Comparison of ENCODE assay signal across 8 cellular contexts in genomic region chr6:149840345-149841075, GRCh38. TPM values are rescaled to one million over a fixed set of nuclear protein-coding genes. Genes with fewer than 3 reads are reported as not detected.
DNase-seq lines count a peak whose midpoint lies in the region; ATAC-seq and TF ChIP-seq lines count a peak whose summit lies in the region.

No MANE protein-coding gene starts in this region.

- H3K9me3 ChIP-seq in SJCRH30 (replicated peaks) (no peaks in the 10 kb centered on the region), adrenal gland (replicated peaks in 1 of 3) (no peaks in the 10 kb centered on the region), left ventricle myocardium inferior (replicated peaks) (no peaks in the 10 kb centered on the region), smooth muscle cell (replicated peaks; ENCODE audit: low read depth) (no peaks in the 10 kb centered on the region)

- H3K4me1 ChIP-seq in SJCRH30 (peaks cover 2% of the 10 kb centered on the region; the same call in 1 of the 2 replicates), adrenal gland (replicated peaks in 1 of 2) (peaks cover 4 to 7% of the 10 kb centered on the region in 2 donors), left ventricle myocardium inferior (peaks cover 13% of the 10 kb centered on the region), smooth muscle cell (ENCODE audit: low read depth) (peaks cover 6% of the 10 kb centered on the region)

- TF ChIP-seq POLR2A in adrenal gland (IDR thresholded peaks at IDR 0.05): no peak

- no peak overlapping the region for H2AFZ ChIP-seq in smooth muscle cell (ENCODE audit: low read depth)

- H3K27me3 ChIP-seq in SJCRH30 (no peaks in the 10 kb centered on the region), adrenal gland (no peaks in the 10 kb centered on the region), left ventricle myocardium inferior (ENCODE audit: low read depth) (no peaks in the 10 kb centered on the region), smooth muscle cell (ENCODE audit: low read depth) (no peaks in the 10 kb centered on the region)

- TF ChIP-seq CTCF in adrenal gland (IDR thresholded peaks at IDR 0.05): peak in 5 of 6 experiments; percentile 50 to 64 (median 56)
- peak; percentile 74 for TF ChIP-seq CTCF in left ventricle myocardium inferior (IDR thresholded peaks at IDR 0.05; ENCODE audit: borderline replicate concordance)
- TF ChIP-seq CTCF in smooth muscle cell (IDR thresholded peaks at IDR 0.05; ENCODE audit: borderline replicate concordance, insufficient read depth, poor library complexity, severe bottlenecking): peak; percentile 51

- intact Hi-C loops in adrenal gland (cut with DNase I): loop anchor here in 1 of 2 donors (10.0 kb wide), 1 partner anchor 164 kb away; no protein-coding TSS in a partner anchor
- intact Hi-C loops in left ventricle myocardium inferior (cut with micrococcal nuclease): no loop called here

- WGBS in adrenal gland, 4 donors: 48 to 77% (median 55%) methylated on average over 6 to 8 of the region's 8 CpGs
- 23% methylated on average over 8 of the region's 8 CpGs for WGBS in smooth muscle cell (ENCODE audit: low lambda C conversion rate)

- H3F3A ChIP-seq in smooth muscle cell (ENCODE audit: low read depth): peaks cover 7% of the 10 kb centered on the region

- no peaks in the 10 kb centered on the region for H3K79me2 ChIP-seq in smooth muscle cell (ENCODE audit: low read depth)

- no peak overlapping the region for H3K4me2 ChIP-seq in smooth muscle cell

- H3K4me3 ChIP-seq in SJCRH30 (no peak overlapping the region), adrenal gland (no peak overlapping the region), left ventricle myocardium inferior (no peak overlapping the region), smooth muscle cell (no peak overlapping the region)

- H3K27ac ChIP-seq in SJCRH30 (no peak overlapping the region), adrenal gland (peak overlapping the region in 1 of 5 donors; percentile 3), left ventricle myocardium inferior (replicated peaks) (peak overlapping the region; percentile 54), smooth muscle cell (ENCODE audit: low read depth) (peak overlapping the region; percentile 50)

- H3K9ac ChIP-seq in smooth muscle cell (ENCODE audit: low read depth): no peak overlapping the region

- no peak for ATAC-seq in HG03571 (IDR thresholded peaks at IDR 0.05; ENCODE audit: unreplicated experiment)
- ATAC-seq in HG02938 (IDR thresholded peaks at IDR 0.05; ENCODE audit: unreplicated experiment): no peak

- DNase-seq in GDM1 (lab: John Stamatoyannopoulos, UW): peak; percentile 7
- DNase-seq in LoVo (ENCODE audit: low spot score): peak; percentile 77
- peak; percentile 52 to 60 for DNase-seq in SJCRH30
- peak; percentile 70 to 87 (median 74) for DNase-seq in adrenal gland
- peak; percentile 87 for DNase-seq in left ventricle myocardium inferior
- no peak for DNase-seq in smooth muscle cell (lab: John Stamatoyannopoulos, UW; ENCODE audit: unreplicated experiment)

- H3K36me3 ChIP-seq in SJCRH30 (peaks cover 6% of the 10 kb centered on the region; the same call in 1 of the 2 replicates), adrenal gland (replicated peaks in 1 of 2) (peaks cover 0 to 10% of the 10 kb centered on the region in 2 donors), left ventricle myocardium inferior (peaks cover 23% of the 10 kb centered on the region), smooth muscle cell (ENCODE audit: low read depth) (no peaks in the 10 kb centered on the region)

- H4K20me1 ChIP-seq in smooth muscle cell (ENCODE audit: low read depth): no peaks in the 10 kb centered on the region

RNA-seq across cellular contexts. Expression of gene LRP11, which starts 23.6 kb away (rescaled TPM):
- 32.4 and 32.8 TPM in 2 replicates for total RNA-seq in SJCRH30 (2014; rRNA removed; shearing (Covaris generic))
- total RNA-seq in adrenal gland (10 to 100 TPM; 30.4 to 59.9 (median 45.8) TPM), left ventricle myocardium inferior (18.2 TPM), smooth muscle cell (69.5 and 85.5 TPM in 2 replicates)
- polyA plus RNA-seq in adrenal gland (10 to 100 TPM in 1 of 3 donors, 1 to 10 TPM in 2; 2.6 to 65.1 (median 9.7) TPM), smooth muscle cell (62.0 and 75.3 TPM in 2 replicates)

RNA-seq across cellular contexts. Expression of gene RAET1E, which starts 57.4 kb away (rescaled TPM):
- total RNA-seq in SJCRH30 (2014; rRNA removed; shearing (Covaris generic)): not detected in 2 replicates
- total RNA-seq in adrenal gland: 1 to 10 TPM in 5 of 8 donors, under 1 TPM in 2, not detected in 1; 0.87 to 9.2 (median 1.1) TPM
- polyA plus RNA-seq in adrenal gland: 1 to 10 TPM in 1 of 3 donors, under 1 TPM in 2; 0.30 to 2.8 (median 0.32) TPM
- total RNA-seq in left ventricle myocardium inferior: 0.19 TPM
- total RNA-seq in smooth muscle cell: not detected in 2 replicates
- not detected in 2 replicates for polyA plus RNA-seq in smooth muscle cell
